ENCODE assay signal across 8 cellular contexts in genomic region chr2:106638043-106638442, GRCh38.
DNase-seq lines count a peak whose midpoint lies in the region; ATAC-seq and TF ChIP-seq lines count a peak whose summit lies in the region.

No MANE protein-coding gene starts in this region.

- no peaks in the 10 kb centered on the region for H3K4me1 ChIP-seq in HCT116 (ENCODE audit: control insufficient read depth in 1 of 2, insufficient read depth in 2 of 2, low read length in 2 of 2)
- peaks cover 12% of the 10 kb centered on the region for H3K4me1 ChIP-seq in hepatocyte (ENCODE audit: insufficient read depth)

- no peak for TF ChIP-seq POLR2A in HCT116 (IDR thresholded peaks at IDR 0.05; ENCODE audit: borderline replicate concordance, extremely low read depth, insufficient read depth, insufficient read length)

- H2AFZ ChIP-seq in HCT116 (ENCODE audit: low read depth, low read length, poor library complexity, severe bottlenecking), result no peak overlapping the region
- no peak overlapping the region for H2AFZ ChIP-seq in hepatocyte

- H3K4me2 ChIP-seq in HCT116 (ENCODE audit: low read length) (no peak overlapping the region), hepatocyte (no peak overlapping the region)

- H3K79me2 ChIP-seq in HCT116 (ENCODE audit: insufficient read depth, low read length) (no peaks in the 10 kb centered on the region), hepatocyte (no peaks in the 10 kb centered on the region)

- peak; percentile 28 for DNase-seq in ACHN
- no peak for DNase-seq in HCT116 (ENCODE audit: low read depth, low spot score)
- peak; percentile 47 for DNase-seq in SHP77 treated with DMSO at 0.1 percent for 48 hours (lab: John Stamatoyannopoulos, UW)
- DNase-seq in hepatocyte (ENCODE audit: low spot score), result peak; percentile 21
- DNase-seq in islet precursor cell, result no peak

- BruUV-seq in HCT116 (replicated peaks; lab: Mats Ljungman, UMichigan), result no TSS peak

- H3K9ac ChIP-seq in HCT116 (ENCODE audit: low read length), result no peak overlapping the region

- H3K27ac ChIP-seq in HCT116 (ENCODE audit: low read depth, low read length) (no peak overlapping the region), hepatocyte (no peak overlapping the region)

- CTCF ChIA-PET in HCT116 (lab: Charles Lee), result interaction anchor here (0.8 kb wide), 1 partner anchor 1546 kb away, joined by 5 read pairs; no protein-coding TSS in a partner anchor

- H3K27me3 ChIP-seq in HCT116 (ENCODE audit: insufficient read depth, low read length) (0 out of 2 replicates have a peak, but pooled peaks cover 5% of the 10 kb centered on the region), hepatocyte (no peaks in the 10 kb centered on the region)

- intact Hi-C loops in HCT116 (cut with micrococcal nuclease), result loop anchor here (2.0 to 5.0 kb wide), 2 partner anchors 1547 to 1944 kb away; no protein-coding TSS in a partner anchor

- H3K9me3 ChIP-seq in HCT116 (ENCODE audit: control insufficient read depth in 1 of 2, insufficient read depth in 1 of 2, low read depth in 1 of 2, low read length in 2 of 2) (no peaks in the 10 kb centered on the region), hepatocyte (ENCODE audit: low read depth) (no peaks in the 10 kb centered on the region)

- TF ChIP-seq CTCF in HCT116 (IDR thresholded peaks at IDR 0.05 in 2 of 3, conservative IDR thresholded peaks at IDR 0.05 in 1 of 3; ENCODE audit: borderline replicate concordance in 1 of 3, insufficient read depth in 1 of 3, low read depth in 2 of 3, low read length in 2 of 3), result peak; percentile 13 to 55 (median 15); a peak in 4 of 6 replicates
- peak; percentile 68 for TF ChIP-seq CTCF in hepatocyte (IDR thresholded peaks at IDR 0.05; ENCODE audit: poor library complexity)

- POLR2A ChIA-PET in HCT116 (lab: Charles Lee), result no interaction called here

- no peaks in the 10 kb centered on the region for H3K36me3 ChIP-seq in HCT116 (ENCODE audit: control insufficient read depth in 1 of 2, insufficient read depth in 2 of 2, low read length in 2 of 2)
- H3K36me3 ChIP-seq in hepatocyte (replicated peaks; ENCODE audit: insufficient read depth, low read depth), result no peaks in the 10 kb centered on the region

- ATAC-seq in HCT116, result no peak; the same call in 1 of the 2 replicates
- ATAC-seq in HG03378 (IDR thresholded peaks at IDR 0.05; ENCODE audit: unreplicated experiment), result no peak
- ATAC-seq in GM21360 (IDR thresholded peaks at IDR 0.05; ENCODE audit: unreplicated experiment), result no peak
- no peak for ATAC-seq in GM21367 (IDR thresholded peaks at IDR 0.05; ENCODE audit: unreplicated experiment)

- no peaks in the 10 kb centered on the region for H4K20me1 ChIP-seq in HCT116 (ENCODE audit: insufficient read depth)
- H4K20me1 ChIP-seq in hepatocyte (ENCODE audit: insufficient read depth, poor library complexity, severe bottlenecking), result no peaks in the 10 kb centered on the region

- TF ChIP-seq RAD21 in HCT116 (IDR thresholded peaks at IDR 0.05; ENCODE audit: low read depth), result peak; percentile 44

- RAD21 ChIA-PET in HCT116 (lab: Charles Lee; ENCODE audit: low non-redundant PET in 1 of 2, low total read pairs in 2 of 2, uncharacterized antibody in 2 of 2, unreplicated experiment in 2 of 2), result no interaction called here

- in situ Hi-C loops in ACHN (cut with HindIII; ENCODE audit: low pct_ligation_motif_present, low pct_unique_long_range_greater_than_20kb, low sequenced_read_pairs), result no loop called here

- H3K9me2 ChIP-seq in HCT116 (ENCODE audit: insufficient read depth), result no peaks in the 10 kb centered on the region
- H3K9me2 ChIP-seq in hepatocyte (replicated peaks; ENCODE audit: insufficient read depth), result no peaks in the 10 kb centered on the region

- H3K4me3 ChIP-seq in HCT116 (replicated peaks in 1 of 2; ENCODE audit: low read depth in 1 of 2, low read length in 2 of 2) (no peak overlapping the region), hepatocyte (no peak overlapping the region)

- WGBS in hepatocyte (ENCODE audit: low lambda C conversion rate, missing lambda C conversion rate), result 11% methylated on average over 1 of the region's 1 CpG

TF ChIP-seq in HCT116, 20 proteins besides CTCF, POLR2A, EP300 and RAD21:
- TF ChIP-seq ZFX (IDR thresholded peaks at IDR 0.05) (no peak), EZH2phosphoT487 (IDR thresholded peaks at IDR 0.05; ENCODE audit: borderline replicate concordance) (no peak), ELF1 (IDR thresholded peaks at IDR 0.05; ENCODE audit: borderline replicate concordance, low read depth) (no peak), SP1 (IDR thresholded peaks at IDR 0.05; ENCODE audit: low read depth) (no peak), SRF (IDR thresholded peaks at IDR 0.05; ENCODE audit: low read depth) (no peak), EZH2 (IDR thresholded peaks at IDR 0.05) (no peak), ATF3 (IDR thresholded peaks at IDR 0.05) (no peak), ZBTB33 (IDR thresholded peaks at IDR 0.05; ENCODE audit: extremely low read depth, insufficient replicate concordance, low read length) (no peak), YY1 (IDR thresholded peaks at IDR 0.05; ENCODE audit: extremely low read depth, insufficient replicate concordance, low read depth, low read length) (no peak), CBX3 (IDR thresholded peaks at IDR 0.05; ENCODE audit: low read depth) (no peak), ZNF274 (IDR thresholded peaks at IDR 0.05; ENCODE audit: low read depth, low read length) (no peak), TCF7L2 (IDR thresholded peaks at IDR 0.05; ENCODE audit: borderline replicate concordance, extremely low read depth, insufficient read depth, insufficient read length) (no peak), REST (IDR thresholded peaks at IDR 0.05; ENCODE audit: low read depth) (no peak), POLR2AphosphoS5 (IDR thresholded peaks at IDR 0.05; ENCODE audit: low read depth, low read length) (no peak), FOSL1 (IDR thresholded peaks at IDR 0.05; ENCODE audit: low read depth) (no peak), SIN3A (IDR thresholded peaks at IDR 0.05; ENCODE audit: low read depth) (no peak), MAX (IDR thresholded peaks at IDR 0.05) (no peak), CEBPB (IDR thresholded peaks at IDR 0.05; ENCODE audit: low read depth) (no peak), EGR1 (IDR thresholded peaks at IDR 0.05; ENCODE audit: low read depth) (no peak)

Comparison
In these comparisons a context has a peak if more than half of its experiments do, and no peak if none do; other contexts are left out.
1. DNase-seq: peak in ACHN (single experiment), SHP77 treated with DMSO at 0.1 percent for 48 hours (single experiment) and hepatocyte (single experiment); none in HCT116 (single experiment) and islet precursor cell (single experiment).